16 cellular contexts compared by ENCODE assay signal in the genomic region with DNA sequence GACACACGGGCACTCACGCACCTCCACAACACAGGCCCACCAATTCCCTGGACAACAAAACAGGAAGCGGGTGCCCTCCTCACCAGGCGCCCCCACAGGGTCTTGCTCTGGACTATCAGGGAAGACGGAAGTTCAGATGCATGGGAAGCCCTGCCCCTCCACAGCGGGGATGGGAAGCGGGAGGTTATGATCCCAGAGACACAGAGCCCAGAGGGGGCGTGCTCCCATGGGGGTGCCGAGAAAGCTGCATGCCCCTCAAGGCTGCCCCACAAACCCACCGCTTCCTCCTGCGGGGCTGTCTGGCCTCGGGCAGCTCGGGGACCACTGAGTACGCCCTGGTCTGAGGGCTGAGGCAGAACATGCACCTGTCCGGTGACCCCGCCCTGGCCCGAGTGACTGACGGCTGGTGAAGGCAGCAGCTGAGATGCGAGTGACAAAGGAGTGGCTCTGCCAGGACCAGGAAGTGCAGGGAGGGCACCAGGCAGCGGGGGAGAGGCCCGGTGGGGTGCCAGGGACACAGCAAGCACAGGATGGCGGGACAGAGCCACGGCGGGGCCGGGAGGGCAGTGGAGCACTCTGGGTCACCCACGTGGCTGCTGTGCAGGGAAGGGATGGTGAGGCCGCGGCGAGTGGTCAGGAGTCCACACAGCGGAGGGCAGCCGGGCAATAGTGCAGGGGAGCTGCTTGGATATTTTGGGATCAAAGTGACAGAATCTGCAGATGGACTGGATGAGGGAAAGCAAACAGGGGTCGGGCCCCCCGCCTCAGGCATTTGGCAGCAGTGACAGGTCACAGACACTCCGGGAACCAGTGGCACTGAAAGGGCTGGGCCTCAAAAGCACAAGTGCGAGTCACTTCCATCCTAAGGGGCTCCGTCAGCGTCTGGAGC. TPM values are rescaled to one million over a fixed set of nuclear protein-coding genes. Genes with fewer than 3 reads are reported as not detected.
A peak's percentile ranks its signal among the peaks of the same experiment; 100 is the strongest.
DNase-seq lines count a peak whose midpoint lies in the region; ATAC-seq, FAIRE-seq and TF ChIP-seq lines count a peak whose summit lies in the region.
"Had no signal": no experiment of that assay in that cellular context is flagged by ENCODE, and none has a peak within 500 bp of the region (broad histone marks: within the 10 kb centered on the region; RNA-seq: fewer than 3 reads in every experiment).

No MANE protein-coding gene starts in this region.

- H3K27me3 Mint-ChIP-seq in CD14-positive monocyte (ENCODE audit: low read depth in 3 of 3), result peaks cover 0 to 3% (median 0%) of the 10 kb centered on the region in 3 donors
- H3K27me3 Mint-ChIP-seq: activated naive CD4-positive, alpha-beta T cell treated with anti-CD3 and anti-CD28 coated beads, Interleukin-2, amount 10 ng/mL, durations not matched to agents 7 days and 5 days had no signal

- intact Hi-C loops in CD14-positive monocyte (cut with micrococcal nuclease), result loop anchor here in 1 of 2 donors (5.0 kb wide), 1 partner anchor 148 kb away; no protein-coding TSS in a partner anchor
- intact Hi-C loops in pancreas (cut with DNase I), result no loop called here

- H3K36me3 ChIP-seq in pancreas, result peaks cover 3 to 27% (median 5%) of the 10 kb centered on the region in 3 donors

- peaks cover 10 to 14% (median 11%) of the 10 kb centered on the region in 3 donors for H3K4me1 ChIP-seq in pancreas
- H3K4me1 ChIP-seq: SJSA1 had no signal

- peaks cover 83 to 98% of the 10 kb centered on the region in 2 donors for H3K36me3 Mint-ChIP-seq in CD14-positive monocyte

- H3K27ac ChIP-seq in HL-60 (replicated peaks) (peak overlapping the region; percentile 51), pancreas (peak overlapping the region; percentile 47 to 80 (median 64))
- H3K27ac ChIP-seq: SJSA1 had no signal

- H3K9me3 ChIP-seq in pancreas, result no peaks in the 10 kb centered on the region
- H3K9me3 ChIP-seq: SJSA1 had no signal

- no peak overlapping the region for H3K4me3 Mint-ChIP-seq in CD14-positive monocyte
- H3K4me3 Mint-ChIP-seq: activated naive CD4-positive, alpha-beta T cell treated with anti-CD3 and anti-CD28 coated beads, Interleukin-2, amount 10 ng/mL, durations not matched to agents 7 days and 5 days; mesothelial cell of epicardium had no signal

- H3K27me3 ChIP-seq in HL-60 (ENCODE audit: insufficient read depth, poor library complexity, severe bottlenecking) (no peaks in the 10 kb centered on the region), pancreas (no peaks in the 10 kb centered on the region)
- H3K27me3 ChIP-seq: SJSA1 had no signal

- WGBS in pancreas, 2 donors, result 92 to 95% methylated on average over 36 to 37 of the region's 37 CpGs

- TF ChIP-seq CTCF in CD14-positive monocyte (IDR thresholded peaks at IDR 0.05) (no peak), HL-60 (IDR thresholded peaks at IDR 0.05; ENCODE audit: insufficient read depth, low read length) (no peak), pancreas (IDR thresholded peaks at IDR 0.05) (no peak)

- H3K27ac Mint-ChIP-seq in CD14-positive monocyte, result peak overlapping the region in 5 of 7 donors; percentile 26 to 81 (median 59)
- H3K27ac Mint-ChIP-seq: activated naive CD4-positive, alpha-beta T cell treated with anti-CD3 and anti-CD28 coated beads, Interleukin-2, amount 10 ng/mL, durations not matched to agents 7 days and 5 days; mesothelial cell of epicardium had no signal

- FAIRE-seq in pancreas (lab: Jason Lieb, UNC), result no peak

- DNase-seq in CD14-positive monocyte (ENCODE audit: low spot score), result no peak
- no peak for DNase-seq in HL-60 (ENCODE audit: low read depth in 1 of 2, low spot score in 1 of 2)
- peak in 2 of 6 donors; percentile 42 to 76 for DNase-seq in pancreas
- no peak for DNase-seq in Ammon's horn (ENCODE audit: low spot score)
- no peak for DNase-seq in stimulated activated CD4-positive, alpha-beta T cell treated with anti-CD3 and anti-CD28 coated beads, Interleukin-4, amount 100 ng/mL, for 24 hours
- no peak for DNase-seq in AG20443 (ENCODE audit: low spot score)
- DNase-seq: activated naive CD4-positive, alpha-beta T cell treated with anti-CD3 and anti-CD28 coated beads, Interleukin-2, amount 10 ng/mL, durations not matched to agents 7 days and 5 days; central memory CD4-positive, alpha-beta T cell; hypothalamus; NCI-H1436 treated with DMSO at 0.1 percent for 48 hours; NCI-H748 treated with DMSO at 0.1 percent for 48 hours; stimulated activated CD4-positive, alpha-beta T cell treated with anti-CD3 and anti-CD28 coated beads, Interleukin-2, amount 100 ng/mL, for 48 hours; stimulated activated naive CD4-positive, alpha-beta T cell had no signal

- H3K9me3 Mint-ChIP-seq in CD14-positive monocyte, result no peaks in the 10 kb centered on the region
- H3K9me3 Mint-ChIP-seq: activated naive CD4-positive, alpha-beta T cell treated with anti-CD3 and anti-CD28 coated beads, Interleukin-2, amount 10 ng/mL, durations not matched to agents 7 days and 5 days; mesothelial cell of epicardium had no signal

- H3K4me3 ChIP-seq in HL-60 (replicated peaks; ENCODE audit: insufficient read depth, low read length) (no peak overlapping the region), pancreas (no peak overlapping the region)
- H3K4me3 ChIP-seq: SJSA1 had no signal

- ATAC-seq in esophagus mucosa (peak; percentile 2), pancreas (no peak)

- peaks cover 21% of the 10 kb centered on the region for H3K4me1 Mint-ChIP-seq in CD14-positive monocyte
- H3K4me1 Mint-ChIP-seq: activated naive CD4-positive, alpha-beta T cell treated with anti-CD3 and anti-CD28 coated beads, Interleukin-2, amount 10 ng/mL, durations not matched to agents 7 days and 5 days; mesothelial cell of epicardium had no signal

RNA-seq across cellular contexts. Expression of a gene that starts 18.6 kb away (rescaled TPM):
- polyA plus RNA-seq in CD14-positive monocyte (100 to 1,000 TPM; 175 to 235 TPM), pancreas (10 to 100 TPM; 46.9 to 63.3 TPM)
- total RNA-seq in esophagus mucosa (31.8 TPM), pancreas (10 to 100 TPM; 27.8 to 55.9 (median 39.0) TPM)

RNA-seq across cellular contexts. Expression of a gene that starts 35.5 kb away (rescaled TPM):
- 10 to 100 TPM in 1 of 2 donors, 1 to 10 TPM in 1; 4.4 to 13.3 TPM for polyA plus RNA-seq in CD14-positive monocyte
- total RNA-seq in esophagus mucosa, result 15.7 TPM
- total RNA-seq in pancreas, result 10 to 100 TPM; 13.2 to 22.0 (median 16.7) TPM
- 100 to 1,000 TPM in 1 of 2 donors, 10 to 100 TPM in 1; 63.5 to 111 TPM for polyA plus RNA-seq in pancreas
